1 cellular context compared by ENCODE assay signal in genomic region chr1:5934058-5934884, GRCh38.
TF ChIP-seq lines count a peak whose summit lies in the region.

No MANE protein-coding gene starts in this region.

TF ChIP-seq in HepG2, 621 proteins besides CTCF, POLR2A, EP300 and RAD21 (continued from another document and continues in another):
- TF ChIP-seq ZBTB4 (CRISPR knock-in tag; IDR thresholded peaks at IDR 0.05; ENCODE audit: borderline replicate concordance) (no peak), ESRRA (CRISPR knock-in tag; IDR thresholded peaks at IDR 0.05; ENCODE audit: low read depth) (no peak), MAF1 (CRISPR knock-in tag; IDR thresholded peaks at IDR 0.05; ENCODE audit: borderline replicate concordance) (no peak), UBTF (CRISPR knock-in tag; IDR thresholded peaks at IDR 0.05) (peak; percentile 53; the same call in 1 of the 2 replicates), MYPOP (CRISPR knock-in tag; IDR thresholded peaks at IDR 0.05) (no peak), AGO1 (IDR thresholded peaks at IDR 0.05; ENCODE audit: low read depth, low read length, poor library complexity, severe bottlenecking) (no peak), AHR (CRISPR knock-in tag; IDR thresholded peaks at IDR 0.05) (no peak), HOMEZ (CRISPR knock-in tag; IDR thresholded peaks at IDR 0.05; ENCODE audit: low read depth) (no peak), THAP9 (CRISPR knock-in tag; IDR thresholded peaks at IDR 0.05; ENCODE audit: borderline replicate concordance) (0 out of 2 replicates have a peak, but pooled peaks have one; percentile 29), PHF21A (CRISPR knock-in tag; IDR thresholded peaks at IDR 0.05) (no peak), GATAD1 (CRISPR knock-in tag; IDR thresholded peaks at IDR 0.05) (no peak), HNRNPLL (IDR thresholded peaks at IDR 0.05; ENCODE audit: low read depth, low read length, poor library complexity, severe bottlenecking) (no peak), ZNF224 (CRISPR knock-in tag; IDR thresholded peaks at IDR 0.05) (no peak), ELK4 (CRISPR knock-in tag; IDR thresholded peaks at IDR 0.05; ENCODE audit: borderline replicate concordance) (no peak), GABPA (IDR thresholded peaks at IDR 0.05; ENCODE audit: low read depth, low read length) (no peak), GABPA (CRISPR knock-in tag; IDR thresholded peaks at IDR 0.05; ENCODE audit: low read depth) (peak; percentile 9; the same call in 1 of the 2 replicates), MTF2 (CRISPR knock-in tag; IDR thresholded peaks at IDR 0.05; ENCODE audit: borderline replicate concordance) (0 out of 2 replicates have a peak, but pooled peaks have one; percentile 30), PAF1 (CRISPR knock-in tag; IDR thresholded peaks at IDR 0.05) (no peak), ZNF883 (CRISPR knock-in tag; IDR thresholded peaks at IDR 0.05; ENCODE audit: not compliant biosample characterization) (no peak), ZFP62 (CRISPR knock-in tag; IDR thresholded peaks at IDR 0.05) (no peak), JUND (CRISPR knock-in tag; IDR thresholded peaks at IDR 0.05) (no peak), ZNF777 (CRISPR knock-in tag; IDR thresholded peaks at IDR 0.05) (no peak), CBX5 (CRISPR knock-in tag; IDR thresholded peaks at IDR 0.05; ENCODE audit: borderline replicate concordance) (no peak), MIXL1 (CRISPR knock-in tag; IDR thresholded peaks at IDR 0.05) (peak; percentile 5; the same call in 1 of the 2 replicates), THAP7 (CRISPR knock-in tag; IDR thresholded peaks at IDR 0.05) (no peak), TMF1 (CRISPR knock-in tag; IDR thresholded peaks at IDR 0.05; ENCODE audit: low read depth) (no peak), SNAI1 (CRISPR knock-in tag; IDR thresholded peaks at IDR 0.05; ENCODE audit: borderline replicate concordance) (no peak), ZNF18 (CRISPR knock-in tag; IDR thresholded peaks at IDR 0.05; ENCODE audit: insufficient replicate concordance) (no peak), SAFB2 (CRISPR knock-in tag; IDR thresholded peaks at IDR 0.05; ENCODE audit: borderline replicate concordance, low read depth) (no peak), ARID3A (IDR thresholded peaks at IDR 0.05; ENCODE audit: low read depth, low read length) (no peak), BCL6 (CRISPR knock-in tag; IDR thresholded peaks at IDR 0.05) (no peak), SRY (CRISPR knock-in tag; IDR thresholded peaks at IDR 0.05) (0 out of 2 replicates have a peak, but pooled peaks have one; percentile 36), ZNF33A (CRISPR knock-in tag; IDR thresholded peaks at IDR 0.05; ENCODE audit: borderline replicate concordance) (no peak), ERF (CRISPR knock-in tag; IDR thresholded peaks at IDR 0.05) (no peak), TSC22D2 (CRISPR knock-in tag; IDR thresholded peaks at IDR 0.05; ENCODE audit: borderline replicate concordance) (0 out of 2 replicates have a peak, but pooled peaks have one; percentile 2), MATR3 (CRISPR knock-in tag; IDR thresholded peaks at IDR 0.05) (0 out of 2 replicates have a peak, but pooled peaks have one; percentile 61), ZNF776 (CRISPR knock-in tag; IDR thresholded peaks at IDR 0.05) (0 out of 2 replicates have a peak, but pooled peaks have one; percentile 54), TCF7L2 (IDR thresholded peaks at IDR 0.05; ENCODE audit: low read depth, low read length) (no peak), DMAP1 (CRISPR knock-in tag; IDR thresholded peaks at IDR 0.05) (no peak; the same call in 1 of the 2 replicates), ZNF577 (CRISPR knock-in tag; IDR thresholded peaks at IDR 0.05; ENCODE audit: borderline replicate concordance, low read depth) (no peak), ZIK1 (CRISPR knock-in tag; IDR thresholded peaks at IDR 0.05; ENCODE audit: borderline replicate concordance, low read depth) (no peak), ZBTB20 (CRISPR knock-in tag; IDR thresholded peaks at IDR 0.05; ENCODE audit: borderline replicate concordance, low read depth) (no peak), MXD1 (CRISPR knock-in tag; IDR thresholded peaks at IDR 0.05) (no peak), CHD4 (IDR thresholded peaks at IDR 0.05; ENCODE audit: borderline replicate concordance, low read length) (no peak), KLF9 (CRISPR knock-in tag; IDR thresholded peaks at IDR 0.05; ENCODE audit: low read depth) (no peak), IRF2 (CRISPR knock-in tag; IDR thresholded peaks at IDR 0.05) (no peak), SYNCRIP (IDR thresholded peaks at IDR 0.05; ENCODE audit: insufficient read depth, low read depth, low read length) (no peak), ATF1 (CRISPR knock-in tag; IDR thresholded peaks at IDR 0.05) (no peak), ZNF367 (CRISPR knock-in tag; IDR thresholded peaks at IDR 0.05; ENCODE audit: borderline replicate concordance) (no peak), CREM (IDR thresholded peaks at IDR 0.05) (no peak), CREM (CRISPR knock-in tag; IDR thresholded peaks at IDR 0.05) (no peak), NFIC (IDR thresholded peaks at IDR 0.05; ENCODE audit: low read length) (0 out of 2 replicates have a peak, but pooled peaks have one; percentile 33), TARDBP (CRISPR knock-in tag; IDR thresholded peaks at IDR 0.05) (no peak), MYNN (CRISPR knock-in tag; IDR thresholded peaks at IDR 0.05; ENCODE audit: low read depth) (no peak)
